In the genomic region with DNA sequence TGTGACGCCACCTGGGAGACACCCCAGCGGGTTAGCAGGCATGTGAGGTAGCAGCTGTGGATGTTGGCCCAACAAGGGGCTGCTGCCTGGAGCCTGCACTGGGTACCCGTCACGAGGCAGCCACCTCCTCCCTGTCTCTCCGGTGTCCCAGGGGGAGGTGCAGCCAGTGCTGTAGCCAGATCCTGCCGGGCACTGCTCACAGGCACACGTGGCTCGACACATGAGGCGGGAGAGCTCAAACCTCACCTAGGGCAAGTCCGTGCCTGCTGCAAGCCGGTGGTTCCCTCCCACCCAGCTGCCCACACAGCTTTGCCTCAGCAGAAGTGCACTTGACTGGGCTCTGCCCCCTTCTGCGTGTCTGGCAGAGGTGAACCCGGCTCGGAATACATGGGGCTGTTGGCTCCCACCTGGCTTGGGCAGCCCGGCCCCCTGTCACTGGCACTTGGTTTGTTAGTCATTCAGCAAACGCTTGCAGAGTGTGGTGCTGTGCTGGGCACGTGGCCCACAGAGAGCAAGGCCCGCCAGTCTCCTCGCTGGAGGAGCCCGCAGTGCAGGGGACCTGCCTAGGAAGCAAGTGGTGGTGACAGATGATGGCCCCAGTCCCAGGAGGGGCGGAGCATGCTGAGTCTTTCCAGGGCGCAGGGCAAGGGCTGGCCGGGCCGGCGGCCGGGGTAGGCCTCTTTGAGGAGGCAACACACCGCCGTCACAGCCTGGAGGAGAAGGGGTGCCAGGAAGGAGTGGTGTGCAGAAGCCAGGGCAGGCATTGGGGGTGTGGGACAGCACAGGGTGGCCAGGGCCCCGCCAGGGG, we compare ENCODE assay signal across 10 cellular contexts. TPM values are rescaled to one million over a fixed set of nuclear protein-coding genes. Genes with fewer than 3 reads are reported as not detected.
A peak's percentile ranks its signal among the peaks of the same experiment; 100 is the strongest.
DNase-seq lines count a peak whose midpoint lies in the region; ATAC-seq, FAIRE-seq and TF ChIP-seq lines count a peak whose summit lies in the region.
"Had no signal": no experiment of that assay in that cellular context is flagged by ENCODE, and none has a peak within 500 bp of the region (broad histone marks: within the 10 kb centered on the region; RNA-seq: fewer than 3 reads in every experiment).

No MANE protein-coding gene starts in this region.

- no peak for TF ChIP-seq POLR2A in H54 (IDR thresholded peaks at IDR 0.05; ENCODE audit: low read depth, low read length)

- H3K27me3 ChIP-seq in left ventricle myocardium inferior (ENCODE audit: low read depth) (no peaks in the 10 kb centered on the region), small intestine (ENCODE audit: control insufficient read depth in 2 of 2, insufficient read depth in 2 of 2, low read length in 2 of 2) (no peaks in the 10 kb centered on the region)

- H3K36me3 Mint-ChIP-seq in stimulated activated naive B cell treated with anti-CD40 and anti-IgM and Interleukin-4, amounts not matched to agents 10 μg/mL and 1 μg/mL and 100 μg/mL, for 72 hours: no peaks in the 10 kb centered on the region

- DNase-seq in NCI-H1092 (lab: John Stamatoyannopoulos, UW) (peak; percentile 58), RWPE1 (ENCODE audit: low spot score) (peak; percentile 95), left ventricle myocardium inferior (peak; percentile 87), superior temporal gyrus (ENCODE audit: extremely low spot score) (no peak), H54 (ENCODE audit: insufficient read length, low spot score) (no peak), small intestine (no peak), amniotic stem cell (lab: John Stamatoyannopoulos, UW) (no peak)
- DNase-seq in stimulated activated naive B cell treated with anti-CD40 and anti-IgM and Interleukin-4, amounts not matched to agents 10 μg/mL and 1 μg/mL and 100 μg/mL, for 72 hours: no peak
- DNase-seq: nephron progenitor cell had no signal

- H3K4me1 ChIP-seq in left ventricle myocardium inferior: peaks cover 67% of the 10 kb centered on the region
- H3K4me1 ChIP-seq in small intestine (ENCODE audit: control insufficient read depth in 2 of 2, insufficient read depth in 1 of 2, low read depth in 1 of 2, low read length in 1 of 2): no peaks in the 10 kb centered on the region

- CTCF ChIA-PET in RWPE1 (lab: Yijun Ruan, JAX): interaction anchor here (1.0 to 1.3 kb wide), 2 partner anchors 13 to 169 kb away, joined by 3 to 10 read pairs; no protein-coding TSS in a partner anchor

- peak overlapping the region; percentile 77 for H3K27ac Mint-ChIP-seq in stimulated activated naive B cell treated with anti-CD40 and anti-IgM and Interleukin-4, amounts not matched to agents 10 μg/mL and 1 μg/mL and 100 μg/mL, for 72 hours
- H3K27ac Mint-ChIP-seq: nephron progenitor cell had no signal

- H3K9me3 Mint-ChIP-seq in stimulated activated naive B cell treated with anti-CD40 and anti-IgM and Interleukin-4, amounts not matched to agents 10 μg/mL and 1 μg/mL and 100 μg/mL, for 72 hours: no peaks in the 10 kb centered on the region
- H3K9me3 Mint-ChIP-seq: nephron progenitor cell had no signal

- TF ChIP-seq CTCF in RWPE1 (conservative IDR thresholded peaks at IDR 0.05; ENCODE audit: low read depth): no peak
- no peak for TF ChIP-seq CTCF in left ventricle myocardium inferior (IDR thresholded peaks at IDR 0.05; ENCODE audit: borderline replicate concordance)

- H3K36me3 ChIP-seq in left ventricle myocardium inferior: no peaks in the 10 kb centered on the region
- no peaks in the 10 kb centered on the region for H3K36me3 ChIP-seq in small intestine (ENCODE audit: control insufficient read depth in 2 of 2, insufficient read depth in 2 of 2, low read length in 2 of 2)

- peaks cover 20 to 24% of the 10 kb centered on the region in 2 donors for H3K27me3 Mint-ChIP-seq in stimulated activated naive B cell treated with anti-CD40 and anti-IgM and Interleukin-4, amounts not matched to agents 10 μg/mL and 1 μg/mL and 100 μg/mL, for 72 hours

- intact Hi-C loops in left ventricle myocardium inferior (cut with micrococcal nuclease): no loop called here

- H3K27ac ChIP-seq in RWPE1: peak overlapping the region; percentile 97
- peak overlapping the region; percentile 91 for H3K27ac ChIP-seq in left ventricle myocardium inferior (replicated peaks)
- no peak overlapping the region for H3K27ac ChIP-seq in small intestine (ENCODE audit: low read depth in 1 of 2, low read length in 1 of 2)
- H3K27ac ChIP-seq: SK-N-MC had no signal

- 31 to 69% (median 43%) methylated on average over 27 to 29 of the region's 29 CpGs for WGBS in small intestine, 3 donors

- FAIRE-seq in H54 (lab: Jason Lieb, UNC) (no peak), small intestine (lab: Jason Lieb, UNC) (no peak)

- H3K4me3 Mint-ChIP-seq in stimulated activated naive B cell treated with anti-CD40 and anti-IgM and Interleukin-4, amounts not matched to agents 10 μg/mL and 1 μg/mL and 100 μg/mL, for 72 hours: no peak overlapping the region
- H3K4me3 Mint-ChIP-seq: nephron progenitor cell had no signal

- H3K9me3 ChIP-seq in left ventricle myocardium inferior (replicated peaks) (no peaks in the 10 kb centered on the region), small intestine (ENCODE audit: control insufficient read depth, low read depth) (no peaks in the 10 kb centered on the region)

- H3K4me3 ChIP-seq in left ventricle myocardium inferior (peak overlapping the region; percentile 36), small intestine (ENCODE audit: low read depth in 1 of 2, low read length in 2 of 2) (no peak overlapping the region)
- H3K4me3 ChIP-seq: SK-N-MC had no signal

- H3K4me1 Mint-ChIP-seq in stimulated activated naive B cell treated with anti-CD40 and anti-IgM and Interleukin-4, amounts not matched to agents 10 μg/mL and 1 μg/mL and 100 μg/mL, for 72 hours: peaks cover 28 to 41% of the 10 kb centered on the region in 2 donors

- POLR2A ChIA-PET in RWPE1 (lab: Yijun Ruan, JAX; ENCODE audit: low non-redundant PET): no interaction called here

- no peak for ATAC-seq in stimulated activated naive B cell treated with anti-CD40 and anti-IgM and Interleukin-4, amounts not matched to agents 10 μg/mL and 1 μg/mL and 100 μg/mL, for 72 hours (replicated peaks)

RNA-seq across cellular contexts. Expression of gene SH3TC1, which starts 10.1 kb away (rescaled TPM):
- total RNA-seq in left ventricle myocardium inferior: 13.6 TPM
- 1 to 10 TPM in 2 of 3 donors, under 1 TPM in 1; 0.45 to 8.2 (median 4.3) TPM for polyA plus RNA-seq in small intestine

RNA-seq across cellular contexts. Expression of gene ABLIM2, which starts 30.3 kb away (rescaled TPM):
- total RNA-seq in left ventricle myocardium inferior: 43.5 TPM
- 10 to 100 TPM in 1 of 3 donors, 1 to 10 TPM in 2; 1.1 to 12.7 (median 6.6) TPM for polyA plus RNA-seq in small intestine

Comparison
In these comparisons a context has a peak if more than half of its experiments do, and no peak if none do; other contexts are left out.
1. DNase-seq: peak in NCI-H1092 (single experiment), RWPE1 (single experiment) and left ventricle myocardium inferior (single experiment); none in stimulated activated naive B cell treated with anti-CD40 and anti-IgM and Interleukin-4, amounts not matched to agents 10 μg/mL and 1 μg/mL and 100 μg/mL, for 72 hours (single experiment), superior temporal gyrus (single experiment), H54 (single experiment), small intestine (single experiment) and amniotic stem cell (single experiment).
2. H3K27ac ChIP-seq: peak in RWPE1 (single experiment) and left ventricle myocardium inferior (single experiment); none in small intestine (0 of 2).